In genomic region chr6:44558315-44559227, GRCh38 we compare ENCODE assay signal across 26 cellular contexts.
DNase-seq lines count a peak whose midpoint lies in the region; ATAC-seq, FAIRE-seq and TF ChIP-seq lines count a peak whose summit lies in the region.
"Had no signal": no experiment of that assay in that cellular context is flagged by ENCODE, and none has a peak within 500 bp of the region (broad histone marks: within the 10 kb centered on the region; RNA-seq: fewer than 3 reads in every experiment).

No MANE protein-coding gene starts in this region.

- DNase-seq in NCI-H1417 (lab: John Stamatoyannopoulos, UW) = peak in 2 of 3 experiments; percentile 35 to 48
- DNase-seq in NCI-H1417 treated with DMSO at 0.1 percent for 48 hours (lab: John Stamatoyannopoulos, UW) = no peak
- DNase-seq in HTR-8/SVneo (ENCODE audit: insufficient read length, low spot score) = no peak
- DNase-seq in dermis microvascular lymphatic vessel endothelial cell (ENCODE audit: low read depth in 2 of 2) = peak; percentile 36 to 37
- DNase-seq in prostate gland (ENCODE audit: low spot score) = peak; percentile 23
- DNase-seq in NCI-H1092 (lab: John Stamatoyannopoulos, UW) = no peak
- DNase-seq: 8988T; activated CD4-positive, alpha-beta T cell treated with anti-CD3 and anti-CD28 coated beads, Interleukin-2, amount 10 ng/mL, durations not matched to agents 7 days and 5 days; CD8-positive, alpha-beta T cell; endodermal cell; GDM1; HCEC 1CT; NCI-H1930; NCI-H226; NCI-H82; posterior cingulate gyrus; stimulated activated CD4-positive, alpha-beta T cell treated with anti-CD3 and anti-CD28 coated beads, Interleukin-2, amount 100 ng/mL, for 24 hours; T-helper 2 cell had no signal

- H3K4me1 ChIP-seq in prostate gland (replicated peaks) = peaks cover 21% of the 10 kb centered on the region

- no peak for TF ChIP-seq CTCF in prostate gland (IDR thresholded peaks at IDR 0.05)

- H3K27ac ChIP-seq in prostate gland = peak overlapping the region; percentile 20 to 36
- H3K27ac ChIP-seq: skin epidermis, suprapubic skin had no signal

- 10% methylated on average over 5 of the region's 5 CpGs for WGBS in prostate gland

- no peak overlapping the region for H3K4me3 ChIP-seq in prostate gland
- H3K4me3 ChIP-seq: skin epidermis, suprapubic skin had no signal

- H3K36me3 ChIP-seq in prostate gland = no peaks in the 10 kb centered on the region
- H3K36me3 ChIP-seq: suprapubic skin had no signal

- ATAC-seq in HG03139 (IDR thresholded peaks at IDR 0.05; ENCODE audit: unreplicated experiment) (no peak), HG03045 (IDR thresholded peaks at IDR 0.05; ENCODE audit: unreplicated experiment) (no peak)
- ATAC-seq: CD8-positive, alpha-beta T cell; left lobe of liver; natural killer cell treated with Interleukin-12 subunit alpha and Interleukin-12 subunit beta and Interleukin-15 and Interleukin-18, amount 100 ng/mL, for 72 hours; stimulated activated effector memory CD8-positive, alpha-beta T cell treated with anti-CD3 and anti-CD28 coated beads, Interleukin-12 subunit alpha, Interleukin-12 subunit beta, amount 100 ng/mL, for 72 hours had no signal

- intact Hi-C loops in prostate gland (cut with DNase I) = no loop called here

- FAIRE-seq in HTR-8/SVneo (lab: Jason Lieb, UNC) = peak; percentile 20
- FAIRE-seq: colon had no signal

- H3K27me3 ChIP-seq in prostate gland (replicated peaks; ENCODE audit: insufficient read depth) = no peaks in the 10 kb centered on the region

- H3K9me3 ChIP-seq in prostate gland = no peaks in the 10 kb centered on the region
- H3K9me3 ChIP-seq: suprapubic skin had no signal

- no peak for TF ChIP-seq POLR2A in prostate gland (IDR thresholded peaks at IDR 0.05)

Comparison
In these comparisons a context has a peak if more than half of its experiments do, and no peak if none do; other contexts are left out.
1. DNase-seq: peak in NCI-H1417 (2 of 3), dermis microvascular lymphatic vessel endothelial cell (2 of 2) and prostate gland (single experiment); none in NCI-H1417 treated with DMSO at 0.1 percent for 48 hours (single experiment), HTR-8/SVneo (single experiment) and NCI-H1092 (single experiment).